Comparison of ENCODE assay signal across 1 cellular context in the genomic region with DNA sequence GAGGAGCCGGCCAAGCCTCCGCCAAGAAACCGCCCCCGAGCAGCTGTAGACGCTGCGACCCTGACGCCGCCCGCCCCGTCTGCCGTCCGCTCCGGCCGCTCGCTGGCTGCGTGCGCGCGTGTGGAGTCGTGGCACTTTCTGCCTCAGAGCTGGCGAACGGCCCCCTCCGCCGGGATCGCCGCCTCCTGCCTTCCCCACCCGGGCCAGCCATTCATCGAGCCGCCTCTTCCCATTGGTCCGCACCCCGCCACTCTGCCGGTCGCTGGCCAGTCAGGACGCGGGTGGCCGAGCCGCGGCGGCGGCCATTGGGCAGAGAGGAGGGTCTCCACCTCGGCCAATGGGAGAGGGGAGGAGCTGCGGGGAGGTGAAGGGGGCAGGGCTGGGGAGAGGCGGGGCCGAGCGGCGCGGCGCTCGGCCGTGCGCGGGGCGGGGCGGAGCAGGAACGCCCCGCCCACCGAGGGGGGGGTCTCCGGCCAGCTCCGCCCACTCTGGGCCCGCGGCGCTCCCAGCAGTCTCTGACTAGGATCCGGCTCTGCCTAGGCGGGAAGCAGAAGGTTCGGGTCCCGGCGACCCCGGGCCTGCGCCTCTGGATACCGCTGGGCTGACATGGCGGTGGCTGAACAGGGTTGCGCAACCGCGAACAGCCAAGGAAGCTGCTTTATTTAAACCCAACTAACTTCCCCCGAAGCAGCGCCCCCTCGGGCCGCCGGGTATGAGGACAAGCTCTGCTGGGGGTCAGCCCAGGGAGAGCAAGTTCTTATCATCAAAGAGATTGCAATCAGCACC.
TF ChIP-seq lines count a peak whose summit lies in the region.

RRBP1 (minus strand) TSS at position 140 of the 786 bp plus-strand sequence. CDS start 21,735 bp downstream, outside the sequence.

TF ChIP-seq in K562, 482 proteins besides CTCF, POLR2A, EP300 and RAD21 (continued from another document and continues in another):
- TF ChIP-seq ZBTB2 (IDR thresholded peaks at IDR 0.05) (no peak), PRDM10 (IDR thresholded peaks at IDR 0.05; ENCODE audit: partially characterized antibody) (peak; percentile 33), ATF1 (CRISPR knock-in tag; IDR thresholded peaks at IDR 0.05) (no peak), ATF1 (tag; IDR thresholded peaks at IDR 0.05) (0 out of 2 replicates have a peak, but pooled peaks have one; percentile 2), BDP1 (IDR thresholded peaks at IDR 0.05; ENCODE audit: insufficient read depth, insufficient read length) (no peak), ATF3 (IDR thresholded peaks at IDR 0.05) (peak; percentile 62), ATF3 (CRISPR knock-in tag; conservative IDR thresholded peaks at IDR 0.05) (no peak), BCOR (IDR thresholded peaks at IDR 0.05) (peak; percentile 28; the same call in 1 of the 2 replicates), ZFPM2 (CRISPR knock-in tag; IDR thresholded peaks at IDR 0.05) (no peak), ZKSCAN8 (CRISPR knock-in tag; IDR thresholded peaks at IDR 0.05) (no peak), ZNF436 (CRISPR knock-in tag; IDR thresholded peaks at IDR 0.05) (no peak), ARNT (IDR thresholded peaks at IDR 0.05) (0 out of 4 replicates have a peak, but pooled peaks of 1 of the 2 experiments have one; percentile 28), DMBX1 (CRISPR knock-in tag; IDR thresholded peaks at IDR 0.05; ENCODE audit: borderline replicate concordance) (no peak), GABPB2 (CRISPR knock-in tag; conservative IDR thresholded peaks at IDR 0.05) (no peak), NFXL1 (CRISPR knock-in tag; IDR thresholded peaks at IDR 0.05) (no peak), MCM2 (IDR thresholded peaks at IDR 0.05; ENCODE audit: low read depth) (no peak), ZKSCAN3 (CRISPR knock-in tag; IDR thresholded peaks at IDR 0.05) (no peak), EZH2 (IDR thresholded peaks at IDR 0.05; ENCODE audit: borderline replicate concordance, low read depth, low read length) (no peak), PCBP2 (IDR thresholded peaks at IDR 0.05; ENCODE audit: low read depth, low read length, poor library complexity, severe bottlenecking) (no peak), RBFOX2 (IDR thresholded peaks at IDR 0.05; ENCODE audit: low read depth, low read length) (peak; percentile 95), RNF2 (IDR thresholded peaks at IDR 0.05) (no peak), SAP30 (IDR thresholded peaks at IDR 0.05; ENCODE audit: borderline replicate concordance, insufficient read depth, low read depth, low read length, poor library complexity, severe bottlenecking) (peak; percentile 65), KDM4B (IDR thresholded peaks at IDR 0.05; ENCODE audit: borderline replicate concordance in 2 of 2, low read depth in 1 of 2) (0 out of 4 replicates have a peak, but pooled peaks of 1 of the 2 experiments have one; percentile 34), NCOA6 (IDR thresholded peaks at IDR 0.05) (peak; percentile 76), ZNF561 (CRISPR knock-in tag; conservative IDR thresholded peaks at IDR 0.05) (no peak), CXXC5 (CRISPR knock-in tag; IDR thresholded peaks at IDR 0.05) (peak; percentile 41), TBP (optimal IDR thresholded peaks at IDR 0.05; ENCODE audit: low read depth, low read length) (peak; percentile 74), DACH1 (IDR thresholded peaks at IDR 0.05; ENCODE audit: partially characterized antibody) (no peak), SIRT6 (IDR thresholded peaks at IDR 0.05; ENCODE audit: low read depth, low read length) (no peak), ZNF354B (CRISPR knock-in tag; IDR thresholded peaks at IDR 0.05) (no peak), ZBTB5 (IDR thresholded peaks at IDR 0.05) (no peak), CREB1 (IDR thresholded peaks at IDR 0.05) (no peak), CREB1 (CRISPR knock-in tag; IDR thresholded peaks at IDR 0.05) (peak; percentile 62; the same call in 1 of the 2 replicates), POLR2B (IDR thresholded peaks at IDR 0.05; ENCODE audit: low read depth, partially characterized antibody) (peak; percentile 37), ZNF696 (CRISPR knock-in tag; conservative IDR thresholded peaks at IDR 0.05) (no peak), MTF1 (CRISPR knock-in tag; IDR thresholded peaks at IDR 0.05; ENCODE audit: borderline replicate concordance) (no peak), ZNF274 (IDR thresholded peaks at IDR 0.05; ENCODE audit: borderline replicate concordance, low read depth, low read length) (no peak), SNIP1 (IDR thresholded peaks at IDR 0.05; ENCODE audit: low read depth) (no peak), PHF20 (IDR thresholded peaks at IDR 0.05; ENCODE audit: partially characterized antibody) (no peak), ZNF449 (CRISPR knock-in tag; IDR thresholded peaks at IDR 0.05) (no peak), HDAC1 (IDR thresholded peaks at IDR 0.05) (0 out of 4 replicates have a peak, but pooled peaks of 1 of the 2 experiments have one; percentile 31), ETV6 (IDR thresholded peaks at IDR 0.05; ENCODE audit: borderline replicate concordance in 1 of 2, low read depth in 2 of 2, low read length in 1 of 2) (no peak), ETV6 (CRISPR knock-in tag; IDR thresholded peaks at IDR 0.05; ENCODE audit: borderline replicate concordance) (no peak)
- TF ChIP-seq, protein P1, sequence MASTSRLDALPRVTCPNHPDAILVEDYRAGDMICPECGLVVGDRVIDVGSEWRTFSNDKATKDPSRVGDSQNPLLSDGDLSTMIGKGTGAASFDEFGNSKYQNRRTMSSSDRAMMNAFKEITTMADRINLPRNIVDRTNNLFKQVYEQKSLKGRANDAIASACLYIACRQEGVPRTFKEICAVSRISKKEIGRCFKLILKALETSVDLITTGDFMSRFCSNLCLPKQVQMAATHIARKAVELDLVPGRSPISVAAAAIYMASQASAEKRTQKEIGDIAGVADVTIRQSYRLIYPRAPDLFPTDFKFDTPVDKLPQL (IDR thresholded peaks at IDR 0.05; ENCODE audit: extremely low read depth, insufficient read length) = no peak
- TF ChIP-seq, protein P2, sequence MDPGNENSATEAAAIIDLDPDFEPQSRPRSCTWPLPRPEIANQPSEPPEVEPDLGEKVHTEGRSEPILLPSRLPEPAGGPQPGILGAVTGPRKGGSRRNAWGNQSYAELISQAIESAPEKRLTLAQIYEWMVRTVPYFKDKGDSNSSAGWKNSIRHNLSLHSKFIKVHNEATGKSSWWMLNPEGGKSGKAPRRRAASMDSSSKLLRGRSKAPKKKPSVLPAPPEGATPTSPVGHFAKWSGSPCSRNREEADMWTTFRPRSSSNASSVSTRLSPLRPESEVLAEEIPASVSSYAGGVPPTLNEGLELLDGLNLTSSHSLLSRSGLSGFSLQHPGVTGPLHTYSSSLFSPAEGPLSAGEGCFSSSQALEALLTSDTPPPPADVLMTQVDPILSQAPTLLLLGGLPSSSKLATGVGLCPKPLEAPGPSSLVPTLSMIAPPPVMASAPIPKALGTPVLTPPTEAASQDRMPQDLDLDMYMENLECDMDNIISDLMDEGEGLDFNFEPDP (CRISPR knock-in tag; IDR thresholded peaks at IDR 0.05) = no peak
- TF ChIP-seq, protein P3, sequence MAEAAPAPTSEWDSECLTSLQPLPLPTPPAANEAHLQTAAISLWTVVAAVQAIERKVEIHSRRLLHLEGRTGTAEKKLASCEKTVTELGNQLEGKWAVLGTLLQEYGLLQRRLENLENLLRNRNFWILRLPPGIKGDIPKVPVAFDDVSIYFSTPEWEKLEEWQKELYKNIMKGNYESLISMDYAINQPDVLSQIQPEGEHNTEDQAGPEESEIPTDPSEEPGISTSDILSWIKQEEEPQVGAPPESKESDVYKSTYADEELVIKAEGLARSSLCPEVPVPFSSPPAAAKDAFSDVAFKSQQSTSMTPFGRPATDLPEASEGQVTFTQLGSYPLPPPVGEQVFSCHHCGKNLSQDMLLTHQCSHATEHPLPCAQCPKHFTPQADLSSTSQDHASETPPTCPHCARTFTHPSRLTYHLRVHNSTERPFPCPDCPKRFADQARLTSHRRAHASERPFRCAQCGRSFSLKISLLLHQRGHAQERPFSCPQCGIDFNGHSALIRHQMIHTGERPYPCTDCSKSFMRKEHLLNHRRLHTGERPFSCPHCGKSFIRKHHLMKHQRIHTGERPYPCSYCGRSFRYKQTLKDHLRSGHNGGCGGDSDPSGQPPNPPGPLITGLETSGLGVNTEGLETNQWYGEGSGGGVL (CRISPR knock-in tag; IDR thresholded peaks at IDR 0.05) = no peak
- TF ChIP-seq, protein P4, sequence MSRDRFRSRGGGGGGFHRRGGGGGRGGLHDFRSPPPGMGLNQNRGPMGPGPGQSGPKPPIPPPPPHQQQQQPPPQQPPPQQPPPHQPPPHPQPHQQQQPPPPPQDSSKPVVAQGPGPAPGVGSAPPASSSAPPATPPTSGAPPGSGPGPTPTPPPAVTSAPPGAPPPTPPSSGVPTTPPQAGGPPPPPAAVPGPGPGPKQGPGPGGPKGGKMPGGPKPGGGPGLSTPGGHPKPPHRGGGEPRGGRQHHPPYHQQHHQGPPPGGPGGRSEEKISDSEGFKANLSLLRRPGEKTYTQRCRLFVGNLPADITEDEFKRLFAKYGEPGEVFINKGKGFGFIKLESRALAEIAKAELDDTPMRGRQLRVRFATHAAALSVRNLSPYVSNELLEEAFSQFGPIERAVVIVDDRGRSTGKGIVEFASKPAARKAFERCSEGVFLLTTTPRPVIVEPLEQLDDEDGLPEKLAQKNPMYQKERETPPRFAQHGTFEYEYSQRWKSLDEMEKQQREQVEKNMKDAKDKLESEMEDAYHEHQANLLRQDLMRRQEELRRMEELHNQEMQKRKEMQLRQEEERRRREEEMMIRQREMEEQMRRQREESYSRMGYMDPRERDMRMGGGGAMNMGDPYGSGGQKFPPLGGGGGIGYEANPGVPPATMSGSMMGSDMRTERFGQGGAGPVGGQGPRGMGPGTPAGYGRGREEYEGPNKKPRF (IDR thresholded peaks at IDR 0.05; ENCODE audit: low read depth, low read length) = no peak
